In genomic region chr19:13117772-13118423, GRCh38 we compare ENCODE assay signal across 8 cellular contexts. TPM values are rescaled to one million over a fixed set of nuclear protein-coding genes. Genes with fewer than 3 reads are reported as not detected.
DNase-seq lines count a peak whose midpoint lies in the region; ATAC-seq and TF ChIP-seq lines count a peak whose summit lies in the region.

NACC1 (plus strand) TSS chr19:13118264; CDS start chr19:13135208, 16,944 bp downstream.

- peak; percentile 66 for ATAC-seq in GM21737 (IDR thresholded peaks at IDR 0.05; ENCODE audit: unreplicated experiment)
- peak; percentile 93 for ATAC-seq in stimulated activated naive CD8-positive, alpha-beta T cell treated with anti-CD3 and anti-CD28 coated beads, Interleukin-15, amount 100 ng/mL, for 72 hours

- peak; percentile 24 for TF ChIP-seq EP300 in neural cell (conservative IDR thresholded peaks at IDR 0.05; ENCODE audit: poor library complexity, severe bottlenecking)

- no peaks in the 10 kb centered on the region for H3K9me3 ChIP-seq in neural cell (ENCODE audit: low read length)

- H3F3A ChIP-seq in neural cell (ENCODE audit: insufficient read depth, low read length, poor library complexity, severe bottlenecking): no peaks in the 10 kb centered on the region

- no peak for TF ChIP-seq CTCF in LNCaP clone FGC (IDR thresholded peaks at IDR 0.05; ENCODE audit: control insufficient read depth, extremely low read depth, insufficient read depth)
- TF ChIP-seq CTCF in neural cell (IDR thresholded peaks at IDR 0.05; ENCODE audit: poor library complexity, severe bottlenecking): no peak

- peak within 1 kb of the TSS; percentile 94 for H3K9ac ChIP-seq in neural cell (ENCODE audit: low read length)

- H3K9me3 Mint-ChIP-seq in stimulated activated naive CD8-positive, alpha-beta T cell treated with anti-CD3 and anti-CD28 coated beads, Interleukin-15, amount 100 ng/mL, for 72 hours: no peaks in the 10 kb centered on the region

- no peaks in the 10 kb centered on the region for H3K27me3 ChIP-seq in neural cell (ENCODE audit: insufficient read depth, low read depth, low read length)

- TF ChIP-seq RAD21 in neural cell (conservative IDR thresholded peaks at IDR 0.05): no peak

- peak within 1 kb of the TSS; percentile 96 for H3K27ac Mint-ChIP-seq in stimulated activated naive CD8-positive, alpha-beta T cell treated with anti-CD3 and anti-CD28 coated beads, Interleukin-15, amount 100 ng/mL, for 72 hours

- H3K27ac ChIP-seq in neural cell (ENCODE audit: low read length): peak within 1 kb of the TSS; percentile 51

- H3K4me3 Mint-ChIP-seq in stimulated activated naive CD8-positive, alpha-beta T cell treated with anti-CD3 and anti-CD28 coated beads, Interleukin-15, amount 100 ng/mL, for 72 hours: peak within 1 kb of the TSS; percentile 95

- peaks cover 50% of the 10 kb centered on the region for H3K79me2 ChIP-seq in neural cell (replicated peaks; ENCODE audit: insufficient read depth, low read length)

- DNase-seq in DMS 273 treated with DMSO at 0.1 percent for 48 hours (lab: John Stamatoyannopoulos, UW) (peak; percentile 72), LNCaP clone FGC (ENCODE audit: low read depth) (peak; percentile 32), SHP77 (lab: John Stamatoyannopoulos, UW) (peak; percentile 79 to 89), fibroblast of the conjunctiva (ENCODE audit: low read depth) (peak; percentile 77)
- DNase-seq in activated effector memory CD4-positive, alpha-beta T cell treated with anti-CD3 and anti-CD28 coated beads, Interleukin-2, amount 50 U/mL, for 16 hours: peak; percentile 96
- DNase-seq in stimulated activated naive CD8-positive, alpha-beta T cell treated with anti-CD3 and anti-CD28 coated beads, Interleukin-15, amount 100 ng/mL, for 72 hours: peak; percentile 93 to 95

- no peaks in the 10 kb centered on the region for H3K27me3 Mint-ChIP-seq in stimulated activated naive CD8-positive, alpha-beta T cell treated with anti-CD3 and anti-CD28 coated beads, Interleukin-15, amount 100 ng/mL, for 72 hours

- H3K4me1 Mint-ChIP-seq in stimulated activated naive CD8-positive, alpha-beta T cell treated with anti-CD3 and anti-CD28 coated beads, Interleukin-15, amount 100 ng/mL, for 72 hours: peaks cover 53% of the 10 kb centered on the region

- H3K4me3 ChIP-seq in LNCaP clone FGC (ENCODE audit: low read depth, low read length) (peak within 1 kb of the TSS; percentile 97), neural cell (ENCODE audit: low read length) (peak within 1 kb of the TSS; percentile 94)

- H3K9me2 ChIP-seq in neural cell (ENCODE audit: insufficient read depth, low read length): no peaks in the 10 kb centered on the region

- H2AFZ ChIP-seq in neural cell (ENCODE audit: low read depth, low read length): peak within 1 kb of the TSS; percentile 34

- no peaks in the 10 kb centered on the region for H3K36me3 ChIP-seq in neural cell (ENCODE audit: insufficient read depth, low read length)

- peak within 1 kb of the TSS; percentile 73 for H3K4me2 ChIP-seq in neural cell (ENCODE audit: low read length)

- H4K20me1 ChIP-seq in neural cell (ENCODE audit: insufficient read depth): no peaks in the 10 kb centered on the region

TF ChIP-seq in neural cell, 6 proteins besides CTCF, POLR2A, EP300 and RAD21:
- TF ChIP-seq EZH2 (IDR thresholded peaks at IDR 0.05; ENCODE audit: borderline replicate concordance, insufficient read depth, low read length, poor library complexity, severe bottlenecking) (no peak), POLR2AphosphoS5 (IDR thresholded peaks at IDR 0.05) (peak; percentile 69), SMC3 (conservative IDR thresholded peaks at IDR 0.05; ENCODE audit: poor library complexity) (no peak), TAF1 (IDR thresholded peaks at IDR 0.05; ENCODE audit: low read depth) (peak; percentile 77), MXI1 (conservative IDR thresholded peaks at IDR 0.05; ENCODE audit: poor library complexity, severe bottlenecking) (no peak)
- TF ChIP-seq, protein P1, sequence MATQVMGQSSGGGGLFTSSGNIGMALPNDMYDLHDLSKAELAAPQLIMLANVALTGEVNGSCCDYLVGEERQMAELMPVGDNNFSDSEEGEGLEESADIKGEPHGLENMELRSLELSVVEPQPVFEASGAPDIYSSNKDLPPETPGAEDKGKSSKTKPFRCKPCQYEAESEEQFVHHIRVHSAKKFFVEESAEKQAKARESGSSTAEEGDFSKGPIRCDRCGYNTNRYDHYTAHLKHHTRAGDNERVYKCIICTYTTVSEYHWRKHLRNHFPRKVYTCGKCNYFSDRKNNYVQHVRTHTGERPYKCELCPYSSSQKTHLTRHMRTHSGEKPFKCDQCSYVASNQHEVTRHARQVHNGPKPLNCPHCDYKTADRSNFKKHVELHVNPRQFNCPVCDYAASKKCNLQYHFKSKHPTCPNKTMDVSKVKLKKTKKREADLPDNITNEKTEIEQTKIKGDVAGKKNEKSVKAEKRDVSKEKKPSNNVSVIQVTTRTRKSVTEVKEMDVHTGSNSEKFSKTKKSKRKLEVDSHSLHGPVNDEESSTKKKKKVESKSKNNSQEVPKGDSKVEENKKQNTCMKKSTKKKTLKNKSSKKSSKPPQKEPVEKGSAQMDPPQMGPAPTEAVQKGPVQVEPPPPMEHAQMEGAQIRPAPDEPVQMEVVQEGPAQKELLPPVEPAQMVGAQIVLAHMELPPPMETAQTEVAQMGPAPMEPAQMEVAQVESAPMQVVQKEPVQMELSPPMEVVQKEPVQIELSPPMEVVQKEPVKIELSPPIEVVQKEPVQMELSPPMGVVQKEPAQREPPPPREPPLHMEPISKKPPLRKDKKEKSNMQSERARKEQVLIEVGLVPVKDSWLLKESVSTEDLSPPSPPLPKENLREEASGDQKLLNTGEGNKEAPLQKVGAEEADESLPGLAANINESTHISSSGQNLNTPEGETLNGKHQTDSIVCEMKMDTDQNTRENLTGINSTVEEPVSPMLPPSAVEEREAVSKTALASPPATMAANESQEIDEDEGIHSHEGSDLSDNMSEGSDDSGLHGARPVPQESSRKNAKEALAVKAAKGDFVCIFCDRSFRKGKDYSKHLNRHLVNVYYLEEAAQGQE (IDR thresholded peaks at IDR 0.05; ENCODE audit: borderline replicate concordance): peak; percentile 30

RNA-seq across cellular contexts. Expression of gene NACC1, which starts in this region (rescaled TPM):
- 11.6 and 16.1 TPM in 2 replicates for polyA plus RNA-seq in neural cell
- 13.9 and 16.6 TPM in 2 replicates for polyA minus RNA-seq in neural cell

Comparison
In these comparisons a context has a peak if more than half of its experiments do, and no peak if none do; other contexts are left out.
1. Peak in every context shown above with its lines: DNase-seq, ATAC-seq, H3K4me3 ChIP-seq and H3K27ac ChIP-seq.
2. DNase-seq: peak in every context shown above with its lines; median percentile 96 in activated effector memory CD4-positive, alpha-beta T cell treated with anti-CD3 and anti-CD28 coated beads, Interleukin-2, amount 50 U/mL, for 16 hours; 94 in stimulated activated naive CD8-positive, alpha-beta T cell treated with anti-CD3 and anti-CD28 coated beads, Interleukin-15, amount 100 ng/mL, for 72 hours; 84 in SHP77; 77 in fibroblast of the conjunctiva; 72 in DMS 273 treated with DMSO at 0.1 percent for 48 hours; 32 in LNCaP clone FGC.